ENCODE assay signal across 14 cellular contexts in genomic region chr22:48254311-48254873, GRCh38.
DNase-seq lines count a peak whose midpoint lies in the region; ATAC-seq, FAIRE-seq and TF ChIP-seq lines count a peak whose summit lies in the region.
"Had no signal": no experiment of that assay in that cellular context is flagged by ENCODE, and none has a peak within 500 bp of the region (broad histone marks: within the 10 kb centered on the region; RNA-seq: fewer than 3 reads in every experiment).

No MANE protein-coding gene starts in this region.

- intact Hi-C loops in prostate gland (cut with DNase I) = no loop called here

- H3K36me3 ChIP-seq in H1 (ENCODE audit: control insufficient read depth in 2 of 4, insufficient read depth in 4 of 4, low read length in 3 of 4) = no peaks in the 10 kb centered on the region
- no peaks in the 10 kb centered on the region for H3K36me3 ChIP-seq in prostate gland
- H3K36me3 ChIP-seq: gastrocnemius medialis had no signal

- no peak overlapping the region for H4K5ac ChIP-seq in H1 (ENCODE audit: insufficient read length, low read depth, low read length)

- ATAC-seq in GM19452 (IDR thresholded peaks at IDR 0.05; ENCODE audit: unreplicated experiment) = no peak
- ATAC-seq: gastrocnemius medialis, PC-3 had no signal

- no peak overlapping the region for H4K8ac ChIP-seq in H1 (ENCODE audit: extremely low read depth, insufficient read depth, low read length)

- TF ChIP-seq RAD21 in H1 (IDR thresholded peaks at IDR 0.05 in 1 of 2, conservative IDR thresholded peaks at IDR 0.05 in 1 of 2; ENCODE audit: low read depth in 2 of 2, low read length in 2 of 2) = no peak

- POLR2A ChIA-PET in H1 (lab: Charles Lee; ENCODE audit: partially characterized antibody) = interaction anchor here (0.5 kb wide), 1 partner anchor 83 kb away, joined by 3 read pairs; no protein-coding TSS in a partner anchor

- H2BK12ac ChIP-seq in H1 (ENCODE audit: low read depth, low read length) = peak overlapping the region; percentile 50; the same call in 1 of the 2 replicates

- no peak overlapping the region for H2BK120ac ChIP-seq in H1 (replicated peaks; ENCODE audit: low read depth, low read length)

- H3K23ac ChIP-seq in H1 (ENCODE audit: insufficient read length) = no peak overlapping the region

- no peak overlapping the region for H2BK20ac ChIP-seq in H1 (ENCODE audit: low read length)

- no peak overlapping the region for H3K14ac ChIP-seq in H1 (ENCODE audit: insufficient read length)

- TF ChIP-seq EP300 in H1 (IDR thresholded peaks at IDR 0.05; ENCODE audit: borderline replicate concordance in 1 of 2, low read depth in 2 of 2, low read length in 2 of 2) = no peak

- no peak overlapping the region for H3K27ac ChIP-seq in H1 (ENCODE audit: low read depth, low read length)
- H3K27ac ChIP-seq in prostate gland = peak overlapping the region in 1 of 2 donors; percentile 38
- H3K27ac ChIP-seq: gastrocnemius medialis, HL-60 had no signal

- H3K79me2 ChIP-seq in H1 (ENCODE audit: control insufficient read depth in 1 of 2, insufficient read depth in 2 of 2, low read length in 2 of 2) = no peaks in the 10 kb centered on the region

- no peak overlapping the region for H3K4ac ChIP-seq in H1 (replicated peaks; ENCODE audit: insufficient read length, low read depth, low read length)

- H3K4me3 ChIP-seq in H1 (ENCODE audit: extremely low read depth in 1 of 4, insufficient read depth in 2 of 4, low read depth in 3 of 4, low read length in 4 of 4) (no peak overlapping the region), prostate gland (no peak overlapping the region)
- H3K4me3 ChIP-seq: gastrocnemius medialis had no signal

- peak overlapping the region; percentile 32; the same call in 1 of the 2 replicates for H3K18ac ChIP-seq in H1 (ENCODE audit: extremely low read depth, low read length)

- no peaks in the 10 kb centered on the region for H3K23me2 ChIP-seq in H1 (ENCODE audit: low read depth, low read length)

- peak overlapping the region; percentile 67 for H2AFZ ChIP-seq in H1 (ENCODE audit: low read length)

- peak overlapping the region in 1 of 2 experiments; percentile 4; a peak in 1 of 4 replicates for H3K4me2 ChIP-seq in H1 (ENCODE audit: insufficient read depth in 1 of 2, low read depth in 2 of 2, low read length in 2 of 2)

- DNase-seq in DMS153 treated with DMSO at 0.1 percent for 48 hours (lab: John Stamatoyannopoulos, UW; ENCODE audit: unreplicated experiment) (peak; percentile 57), NCI-H1694 treated with DMSO at 0.1 percent for 48 hours (lab: John Stamatoyannopoulos, UW) (peak; percentile 71), H1 (ENCODE audit: low read depth in 1 of 2, low spot score in 2 of 2) (no peak), prostate gland (ENCODE audit: low spot score) (peak; percentile 67), NCI-H2081 treated with DMSO at 0.1 percent for 48 hours (lab: John Stamatoyannopoulos, UW) (no peak), A172 (ENCODE audit: low spot score) (no peak)
- DNase-seq: activated CD4-positive, CD25-positive, alpha-beta regulatory T cell treated with anti-CD3 and anti-CD28 coated beads, Interleukin-2, amount 50 U/mL, for 72 hours; activated T-cell treated with anti-CD3 and anti-CD28 coated beads for 4 hours; gastrocnemius medialis; PC-3 had no signal

- H3K9me3 ChIP-seq in H1 (ENCODE audit: insufficient read depth in 2 of 2, low read depth in 1 of 2, low read length in 1 of 2) (no peaks in the 10 kb centered on the region), prostate gland (no peaks in the 10 kb centered on the region)
- H3K9me3 ChIP-seq: gastrocnemius medialis had no signal

- FAIRE-seq in H1 (lab: Jason Lieb, UNC) = no peak
- FAIRE-seq: endometrium, GM12891 had no signal

- no peak overlapping the region for H2BK5ac ChIP-seq in H1 (ENCODE audit: low read depth, low read length)

- H4K91ac ChIP-seq in H1 (replicated peaks; ENCODE audit: insufficient read length, low read length) = no peak overlapping the region

- no peak overlapping the region for H3K9ac ChIP-seq in H1 (replicated peaks in 1 of 4; ENCODE audit: extremely low read depth in 1 of 4, low read depth in 3 of 4, low read length in 3 of 4)

- H3K56ac ChIP-seq in H1 (replicated peaks; ENCODE audit: insufficient read length, low read depth, low read length) = no peak overlapping the region

- no peak for TF ChIP-seq POLR2A in H1 (IDR thresholded peaks at IDR 0.05; ENCODE audit: control extremely low read depth in 1 of 2, low read depth in 2 of 2, low read length in 2 of 2)
- no peak for TF ChIP-seq POLR2A in prostate gland (IDR thresholded peaks at IDR 0.05)

- no peaks in the 10 kb centered on the region for H4K20me1 ChIP-seq in H1 (replicated peaks in 1 of 2; ENCODE audit: control insufficient read depth in 1 of 2, insufficient read depth in 2 of 2, low read length in 2 of 2)

- no peak overlapping the region for H2AK5ac ChIP-seq in H1 (ENCODE audit: low read depth, low read length)

- whole genome bisulfite sequencing in H1 (ENCODE audit: extremely low coverage in 1 of 2, insufficient coverage in 1 of 2, insufficient read length in 1 of 2, insufficient replicate concordance in 2 of 2, low coverage in 1 of 2, low lambda C conversion rate in 2 of 2, missing lambda C conversion rate in 1 of 2), 2 experiments = 78% methylated on average over 12 of the region's 13 CpGs; no CpG with 5 or more reads in 1 of the 2 experiments
- 4% methylated on average over 13 of the region's 13 CpGs for WGBS in prostate gland

- no peak overlapping the region for H2BK15ac ChIP-seq in H1 (ENCODE audit: low read length)

- CTCF ChIA-PET in H1 (lab: Charles Lee; ENCODE audit: partially characterized antibody) = no interaction called here

- H3K4me1 ChIP-seq in H1 (replicated peaks in 1 of 4; ENCODE audit: control insufficient read depth in 3 of 4, insufficient read depth in 4 of 4, low read length in 3 of 4) (peaks cover 3 to 7% (median 5%) of the 10 kb centered on the region in 4 experiments), prostate gland (replicated peaks) (peaks cover 14% of the 10 kb centered on the region)
- H3K4me1 ChIP-seq: gastrocnemius medialis had no signal

- H3K79me1 ChIP-seq in H1 (ENCODE audit: low read depth, low read length) = no peaks in the 10 kb centered on the region

- H3K27me3 ChIP-seq in H1 (replicated peaks in 1 of 4; ENCODE audit: control insufficient read depth in 3 of 4, extremely low read depth in 1 of 4, insufficient read depth in 3 of 4, low read length in 3 of 4) (peaks cover 0 to 8% (median 1%) of the 10 kb centered on the region in 4 experiments; a peak in 1 of 7 replicates), prostate gland (replicated peaks; ENCODE audit: insufficient read depth) (no peaks in the 10 kb centered on the region)

- no peak for TF ChIP-seq CTCF in H1 (IDR thresholded peaks at IDR 0.05; ENCODE audit: control extremely low read depth in 1 of 3, insufficient read depth in 1 of 3, low read depth in 1 of 3, low read length in 3 of 3)
- no peak for TF ChIP-seq CTCF in prostate gland (IDR thresholded peaks at IDR 0.05)

TF ChIP-seq in H1, 55 proteins besides CTCF, POLR2A, EP300 and RAD21 (continues in another document):
- TF ChIP-seq FOSL1 (IDR thresholded peaks at IDR 0.05; ENCODE audit: insufficient read depth, low read depth, low read length) = no peak

Comparison
In these comparisons a context has a peak if more than half of its experiments do, and no peak if none do; other contexts are left out.
1. DNase-seq: peak in DMS153 treated with DMSO at 0.1 percent for 48 hours (single experiment), NCI-H1694 treated with DMSO at 0.1 percent for 48 hours (single experiment) and prostate gland (single experiment); none in H1 (0 of 2), NCI-H2081 treated with DMSO at 0.1 percent for 48 hours (single experiment) and A172 (single experiment).